Comparison of ENCODE assay signal across 1 cellular context in genomic region chr20:41149679-41150131, GRCh38.
TF ChIP-seq lines count a peak whose summit lies in the region.

No MANE protein-coding gene starts in this region.

TF ChIP-seq in HepG2, 621 proteins besides CTCF, POLR2A, EP300 and RAD21 (continued from another document):
- no peak for TF ChIP-seq BCLAF1 (IDR thresholded peaks at IDR 0.05)
- TF ChIP-seq CEBPG (CRISPR knock-in tag; IDR thresholded peaks at IDR 0.05): no peak
- TF ChIP-seq, protein P1, sequence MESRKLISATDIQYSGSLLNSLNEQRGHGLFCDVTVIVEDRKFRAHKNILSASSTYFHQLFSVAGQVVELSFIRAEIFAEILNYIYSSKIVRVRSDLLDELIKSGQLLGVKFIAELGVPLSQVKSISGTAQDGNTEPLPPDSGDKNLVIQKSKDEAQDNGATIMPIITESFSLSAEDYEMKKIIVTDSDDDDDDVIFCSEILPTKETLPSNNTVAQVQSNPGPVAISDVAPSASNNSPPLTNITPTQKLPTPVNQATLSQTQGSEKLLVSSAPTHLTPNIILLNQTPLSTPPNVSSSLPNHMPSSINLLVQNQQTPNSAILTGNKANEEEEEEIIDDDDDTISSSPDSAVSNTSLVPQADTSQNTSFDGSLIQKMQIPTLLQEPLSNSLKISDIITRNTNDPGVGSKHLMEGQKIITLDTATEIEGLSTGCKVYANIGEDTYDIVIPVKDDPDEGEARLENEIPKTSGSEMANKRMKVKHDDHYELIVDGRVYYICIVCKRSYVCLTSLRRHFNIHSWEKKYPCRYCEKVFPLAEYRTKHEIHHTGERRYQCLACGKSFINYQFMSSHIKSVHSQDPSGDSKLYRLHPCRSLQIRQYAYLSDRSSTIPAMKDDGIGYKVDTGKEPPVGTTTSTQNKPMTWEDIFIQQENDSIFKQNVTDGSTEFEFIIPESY (CRISPR knock-in tag; IDR thresholded peaks at IDR 0.05): peak; percentile 97
- TF ChIP-seq ELF1 (CRISPR knock-in tag; IDR thresholded peaks at IDR 0.05): no peak; the same call in 1 of the 2 replicates
- no peak for TF ChIP-seq E2F2 (CRISPR knock-in tag; IDR thresholded peaks at IDR 0.05; ENCODE audit: borderline replicate concordance)
- no peak for TF ChIP-seq CBX2 (IDR thresholded peaks at IDR 0.05; ENCODE audit: low read depth, low read length)
- TF ChIP-seq CBX2 (CRISPR knock-in tag; IDR thresholded peaks at IDR 0.05; ENCODE audit: low read depth): no peak
- no peak for TF ChIP-seq FOXC1 (CRISPR knock-in tag; IDR thresholded peaks at IDR 0.05; ENCODE audit: borderline replicate concordance)
- no peak for TF ChIP-seq ZBTB39 (CRISPR knock-in tag; IDR thresholded peaks at IDR 0.05)
- TF ChIP-seq, protein P2, sequence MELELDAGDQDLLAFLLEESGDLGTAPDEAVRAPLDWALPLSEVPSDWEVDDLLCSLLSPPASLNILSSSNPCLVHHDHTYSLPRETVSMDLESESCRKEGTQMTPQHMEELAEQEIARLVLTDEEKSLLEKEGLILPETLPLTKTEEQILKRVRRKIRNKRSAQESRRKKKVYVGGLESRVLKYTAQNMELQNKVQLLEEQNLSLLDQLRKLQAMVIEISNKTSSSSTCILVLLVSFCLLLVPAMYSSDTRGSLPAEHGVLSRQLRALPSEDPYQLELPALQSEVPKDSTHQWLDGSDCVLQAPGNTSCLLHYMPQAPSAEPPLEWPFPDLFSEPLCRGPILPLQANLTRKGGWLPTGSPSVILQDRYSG (CRISPR knock-in tag; IDR thresholded peaks at IDR 0.05): no peak
- no peak for TF ChIP-seq ATF2 (CRISPR knock-in tag; IDR thresholded peaks at IDR 0.05)
- no peak for TF ChIP-seq HOXA5 (CRISPR knock-in tag; IDR thresholded peaks at IDR 0.05)
- no peak for TF ChIP-seq ATF1 (CRISPR knock-in tag; IDR thresholded peaks at IDR 0.05)
- TF ChIP-seq, protein P3, sequence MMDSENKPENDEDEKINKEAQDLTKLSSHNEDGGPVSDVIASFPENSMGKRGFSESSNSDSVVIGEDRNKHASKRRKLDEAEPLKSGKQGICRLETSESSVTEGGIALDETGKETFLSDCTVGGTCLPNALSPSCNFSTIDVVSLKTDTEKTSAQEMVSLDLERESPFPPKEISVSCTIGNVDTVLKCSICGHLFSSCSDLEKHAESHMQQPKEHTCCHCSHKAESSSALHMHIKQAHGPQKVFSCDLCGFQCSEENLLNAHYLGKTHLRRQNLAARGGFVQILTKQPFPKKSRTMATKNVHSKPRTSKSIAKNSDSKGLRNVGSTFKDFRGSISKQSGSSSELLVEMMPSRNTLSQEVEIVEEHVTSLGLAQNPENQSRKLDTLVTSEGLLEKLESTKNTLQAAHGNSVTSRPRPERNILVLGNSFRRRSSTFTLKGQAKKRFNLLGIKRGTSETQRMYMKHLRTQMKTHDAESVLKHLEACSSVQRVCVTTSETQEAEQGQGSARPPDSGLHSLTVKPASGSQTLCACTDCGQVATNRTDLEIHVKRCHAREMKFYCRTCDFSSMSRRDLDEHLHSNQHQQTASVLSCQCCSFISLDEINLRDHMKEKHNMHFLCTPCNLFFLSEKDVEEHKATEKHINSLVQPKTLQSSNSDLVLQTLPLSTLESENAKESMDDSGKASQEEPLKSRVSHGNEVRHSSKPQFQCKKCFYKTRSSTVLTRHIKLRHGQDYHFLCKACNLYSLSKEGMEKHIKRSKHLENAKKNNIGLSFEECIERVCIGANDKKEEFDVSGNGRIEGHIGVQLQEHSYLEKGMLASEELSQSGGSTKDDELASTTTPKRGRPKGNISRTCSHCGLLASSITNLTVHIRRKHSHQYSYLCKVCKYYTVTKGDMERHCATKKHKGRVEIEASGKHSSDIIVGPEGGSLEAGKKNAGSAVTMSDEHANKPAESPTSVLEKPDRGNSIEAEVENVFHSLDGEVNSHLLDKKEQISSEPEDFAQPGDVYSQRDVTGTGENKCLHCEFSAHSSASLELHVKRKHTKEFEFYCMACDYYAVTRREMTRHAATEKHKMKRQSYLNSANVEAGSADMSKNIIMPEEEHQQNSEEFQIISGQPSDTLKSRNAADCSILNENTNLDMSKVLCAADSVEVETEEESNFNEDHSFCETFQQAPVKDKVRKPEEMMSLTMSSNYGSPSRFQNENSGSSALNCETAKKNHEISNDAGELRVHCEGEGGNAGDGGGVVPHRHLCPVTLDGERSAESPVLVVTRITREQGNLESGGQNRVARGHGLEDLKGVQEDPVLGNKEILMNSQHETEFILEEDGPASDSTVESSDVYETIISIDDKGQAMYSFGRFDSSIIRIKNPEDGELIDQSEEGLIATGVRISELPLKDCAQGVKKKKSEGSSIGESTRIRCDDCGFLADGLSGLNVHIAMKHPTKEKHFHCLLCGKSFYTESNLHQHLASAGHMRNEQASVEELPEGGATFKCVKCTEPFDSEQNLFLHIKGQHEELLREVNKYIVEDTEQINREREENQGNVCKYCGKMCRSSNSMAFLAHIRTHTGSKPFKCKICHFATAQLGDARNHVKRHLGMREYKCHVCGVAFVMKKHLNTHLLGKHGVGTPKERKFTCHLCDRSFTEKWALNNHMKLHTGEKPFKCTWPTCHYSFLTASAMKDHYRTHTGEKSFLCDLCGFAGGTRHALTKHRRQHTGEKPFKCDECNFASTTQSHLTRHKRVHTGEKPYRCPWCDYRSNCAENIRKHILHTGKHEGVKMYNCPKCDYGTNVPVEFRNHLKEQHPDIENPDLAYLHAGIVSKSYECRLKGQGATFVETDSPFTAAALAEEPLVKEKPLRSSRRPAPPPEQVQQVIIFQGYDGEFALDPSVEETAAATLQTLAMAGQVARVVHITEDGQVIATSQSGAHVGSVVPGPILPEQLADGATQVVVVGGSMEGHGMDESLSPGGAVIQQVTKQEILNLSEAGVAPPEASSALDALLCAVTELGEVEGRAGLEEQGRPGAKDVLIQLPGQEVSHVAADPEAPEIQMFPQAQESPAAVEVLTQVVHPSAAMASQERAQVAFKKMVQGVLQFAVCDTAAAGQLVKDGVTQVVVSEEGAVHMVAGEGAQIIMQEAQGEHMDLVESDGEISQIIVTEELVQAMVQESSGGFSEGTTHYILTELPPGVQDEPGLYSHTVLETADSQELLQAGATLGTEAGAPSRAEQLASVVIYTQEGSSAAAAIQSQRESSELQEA (CRISPR knock-in tag; IDR thresholded peaks at IDR 0.05; ENCODE audit: not compliant biosample characterization): no peak
- TF ChIP-seq GMEB1 (CRISPR knock-in tag; IDR thresholded peaks at IDR 0.05; ENCODE audit: borderline replicate concordance): no peak
- peak; percentile 42 for TF ChIP-seq RXRB (CRISPR knock-in tag; IDR thresholded peaks at IDR 0.05; ENCODE audit: borderline replicate concordance)
- TF ChIP-seq ZBTB44 (CRISPR knock-in tag; IDR thresholded peaks at IDR 0.05): no peak
- TF ChIP-seq BCL3 (CRISPR knock-in tag; IDR thresholded peaks at IDR 0.05): 0 out of 2 replicates have a peak, but pooled peaks have one; percentile 10
- TF ChIP-seq IKZF5 (CRISPR knock-in tag; IDR thresholded peaks at IDR 0.05): no peak
- TF ChIP-seq ZNF547 (CRISPR knock-in tag; IDR thresholded peaks at IDR 0.05): no peak
- peak; percentile 50 for TF ChIP-seq NCOA2 (CRISPR knock-in tag; IDR thresholded peaks at IDR 0.05)
- TF ChIP-seq CREB1 (IDR thresholded peaks at IDR 0.05): no peak
- TF ChIP-seq CREB1 (CRISPR knock-in tag; IDR thresholded peaks at IDR 0.05): no peak
- no peak for TF ChIP-seq CHD2 (IDR thresholded peaks at IDR 0.05; ENCODE audit: low read depth, low read length)
- TF ChIP-seq MBNL3 (CRISPR knock-in tag; conservative IDR thresholded peaks at IDR 0.05): no peak
- no peak for TF ChIP-seq ZFP82 (CRISPR knock-in tag; IDR thresholded peaks at IDR 0.05; ENCODE audit: borderline replicate concordance)
- TF ChIP-seq POGZ (CRISPR knock-in tag; IDR thresholded peaks at IDR 0.05): 0 out of 2 replicates have a peak, but pooled peaks have one; percentile 29
